Comparison of ENCODE assay signal across 21 cellular contexts in genomic region chr3:4716231-4716630, GRCh38.
"Had no signal": no experiment of that assay in that cellular context is flagged by ENCODE, and none has a peak within 500 bp of the region (broad histone marks: within the 10 kb centered on the region; RNA-seq: fewer than 3 reads in every experiment).

No MANE protein-coding gene starts in this region.

- H3K36me3 ChIP-seq: colonic mucosa had no signal

- DNase-seq: activated CD4-positive, alpha-beta T cell treated with anti-CD3 and anti-CD28 coated beads for 48 hours; activated CD4-positive, CD25-positive, alpha-beta regulatory T cell; activated CD8-positive, alpha-beta T cell treated with anti-CD3 and anti-CD28 coated beads for 36 hours; activated naive CD4-positive, alpha-beta T cell treated with Interleukin-2 at 50 U/mL for 16 hours; activated naive CD8-positive, alpha-beta T cell treated with anti-CD3 and anti-CD28 coated beads, Interleukin-2, amount 10 ng/mL, durations not matched to agents 7 days and 5 days; activated T-cell treated with anti-CD3 and anti-CD28 coated beads, Interleukin-2, amount 50 U/mL, for 1 hour; amygdala; colonic mucosa; left cardiac atrium; posterior cingulate gyrus; stimulated activated CD4-positive, alpha-beta T cell treated with anti-CD3 and anti-CD28 coated beads, Interleukin-4, amount 100 ng/mL, for 24 hours; T-cell; upper lobe of right lung had no signal

- H3K27me3 ChIP-seq: colonic mucosa, testis, upper lobe of right lung had no signal

- H3K27ac Mint-ChIP-seq: activated CD8-positive, alpha-beta T cell treated with anti-CD3 and anti-CD28 coated beads for 36 hours; activated naive CD8-positive, alpha-beta T cell treated with anti-CD3 and anti-CD28 coated beads, Interleukin-2, amount 10 ng/mL, durations not matched to agents 7 days and 5 days; activated T-helper 2 cell treated with anti-CD3 and anti-CD28 coated beads, Interferon-gamma antibody, Interleukin-2, Interleukin-4, amounts not matched to agents 10 μg/mL and 5 μg/mL and 100 μg/mL, durations not matched to agents 14 hours and 24 hours and 36 hours; mesothelial cell of epicardium; T-cell had no signal

- H3K27ac ChIP-seq: colonic mucosa, upper lobe of right lung had no signal

- H3K9me3 ChIP-seq: colonic mucosa, testis, upper lobe of right lung had no signal

- H3K4me3 ChIP-seq: colonic mucosa, lung, testis, upper lobe of right lung had no signal

- H3K9me3 Mint-ChIP-seq: activated CD8-positive, alpha-beta T cell treated with anti-CD3 and anti-CD28 coated beads for 36 hours; activated naive CD8-positive, alpha-beta T cell treated with anti-CD3 and anti-CD28 coated beads, Interleukin-2, amount 10 ng/mL, durations not matched to agents 7 days and 5 days; activated T-helper 2 cell treated with anti-CD3 and anti-CD28 coated beads, Interferon-gamma antibody, Interleukin-2, Interleukin-4, amounts not matched to agents 10 μg/mL and 5 μg/mL and 100 μg/mL, durations not matched to agents 14 hours and 24 hours and 36 hours; brain; central memory CD8-positive, alpha-beta T cell; mesothelial cell of epicardium; nephron; stimulated activated effector memory CD8-positive, alpha-beta T cell treated with anti-CD3 and anti-CD28 coated beads, Interleukin-12 subunit alpha, Interleukin-12 subunit beta, amount 100 ng/mL, for 72 hours; T-cell had no signal

- H3K27me3 Mint-ChIP-seq: activated CD8-positive, alpha-beta T cell treated with anti-CD3 and anti-CD28 coated beads for 36 hours; activated naive CD8-positive, alpha-beta T cell treated with anti-CD3 and anti-CD28 coated beads, Interleukin-2, amount 10 ng/mL, durations not matched to agents 7 days and 5 days; central memory CD8-positive, alpha-beta T cell; T-cell had no signal

- H3K4me3 Mint-ChIP-seq: activated CD8-positive, alpha-beta T cell treated with anti-CD3 and anti-CD28 coated beads for 36 hours; activated naive CD8-positive, alpha-beta T cell treated with anti-CD3 and anti-CD28 coated beads, Interleukin-2, amount 10 ng/mL, durations not matched to agents 7 days and 5 days; brain; central memory CD8-positive, alpha-beta T cell; mesothelial cell of epicardium; nephron; stimulated activated effector memory CD8-positive, alpha-beta T cell treated with anti-CD3 and anti-CD28 coated beads, Interleukin-12 subunit alpha, Interleukin-12 subunit beta, amount 100 ng/mL, for 72 hours; T-cell had no signal

- ATAC-seq: activated CD8-positive, alpha-beta T cell treated with anti-CD3 and anti-CD28 coated beads for 36 hours; stimulated activated effector memory CD8-positive, alpha-beta T cell treated with anti-CD3 and anti-CD28 coated beads, Interleukin-12 subunit alpha, Interleukin-12 subunit beta, amount 100 ng/mL, for 72 hours; T-cell; upper lobe of right lung had no signal
